13 cellular contexts compared by ENCODE assay signal in the genomic region with DNA sequence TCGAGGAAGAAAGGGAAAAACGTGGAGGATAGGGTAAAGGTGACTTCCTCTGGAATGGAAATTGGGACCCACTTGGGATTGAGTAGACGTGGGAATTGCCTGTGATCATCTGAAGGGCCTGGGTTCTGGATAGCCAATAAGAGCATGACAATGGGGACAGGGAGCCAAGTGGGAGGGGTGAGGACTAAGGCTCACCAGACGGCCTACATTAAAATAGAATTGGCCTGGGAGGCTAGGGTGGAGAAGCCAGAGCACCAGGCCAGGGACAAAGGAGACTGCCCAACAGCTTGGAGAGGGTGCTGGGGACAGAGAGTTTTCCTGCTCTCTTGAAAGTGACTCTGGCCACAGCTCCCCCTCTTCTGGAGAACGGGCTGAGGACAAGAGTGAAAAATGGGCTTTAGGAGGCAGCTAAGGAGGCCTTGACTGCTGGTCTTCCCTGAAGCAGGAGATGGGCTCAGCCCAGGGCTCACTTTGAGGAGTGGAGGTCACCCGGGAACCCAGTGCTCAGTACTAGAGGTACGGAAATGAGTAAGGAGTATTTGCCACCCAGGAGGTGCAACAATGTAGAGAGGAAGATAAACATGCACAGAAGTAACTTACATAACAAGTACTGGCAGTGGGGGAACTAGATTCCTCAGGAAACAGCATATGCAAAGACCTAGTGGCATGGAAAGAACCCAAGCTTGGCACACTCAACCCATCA. TPM values are rescaled to one million over a fixed set of nuclear protein-coding genes. Genes with fewer than 3 reads are reported as not detected.
DNase-seq lines count a peak whose midpoint lies in the region; ATAC-seq and TF ChIP-seq lines count a peak whose summit lies in the region.
"Had no signal": no experiment of that assay in that cellular context is flagged by ENCODE, and none has a peak within 500 bp of the region (broad histone marks: within the 10 kb centered on the region; RNA-seq: fewer than 3 reads in every experiment).

No MANE protein-coding gene starts in this region.

- CTCF ChIA-PET in WTC11 (lab: Charles Lee) = interaction anchor here (1.0 to 2.5 kb wide), 8 partner anchors 16 to 238 kb away, joined by 3 to 12 read pairs (median 6); no protein-coding TSS in a partner anchor

- TF ChIP-seq CTCF in WTC11 (IDR thresholded peaks at IDR 0.05) (no peak), foreskin keratinocyte (conservative IDR thresholded peaks at IDR 0.05) (no peak), neutrophil (IDR thresholded peaks at IDR 0.05) (no peak), lower leg skin (IDR thresholded peaks at IDR 0.05) (no peak)

- peak overlapping the region; percentile 8 to 90 (median 86) for H3K27ac Mint-ChIP-seq in CD4-positive, CD25-positive, alpha-beta regulatory T cell
- H3K27ac Mint-ChIP-seq in WTC11 = peak overlapping the region; percentile 58
- H3K27ac Mint-ChIP-seq: activated naive CD8-positive, alpha-beta T cell treated with anti-CD3 and anti-CD28 coated beads, Interleukin-2, amount 50 U/mL, for 24 hours had no signal

- H3K4me3 ChIP-seq in CD4-positive, CD25-positive, alpha-beta regulatory T cell (ENCODE audit: low read depth, low read length) = no peak overlapping the region
- H3K4me3 ChIP-seq in neutrophil (ENCODE audit: low read depth in 1 of 2, low read length in 1 of 2) (peak overlapping the region; percentile 22 to 50), lower leg skin (ENCODE audit: low read depth, poor library complexity, severe bottlenecking) (no peak overlapping the region)

- no peaks in the 10 kb centered on the region for H3K9me3 Mint-ChIP-seq in CD4-positive, CD25-positive, alpha-beta regulatory T cell
- H3K9me3 Mint-ChIP-seq in WTC11 = no peaks in the 10 kb centered on the region
- H3K9me3 Mint-ChIP-seq: activated naive CD8-positive, alpha-beta T cell treated with anti-CD3 and anti-CD28 coated beads, Interleukin-2, amount 50 U/mL, for 24 hours had no signal

- peaks cover 7% of the 10 kb centered on the region for H3K36me3 ChIP-seq in CD4-positive, CD25-positive, alpha-beta regulatory T cell (ENCODE audit: control insufficient read depth, insufficient read depth, low read length)
- peaks cover 31% of the 10 kb centered on the region for H3K36me3 ChIP-seq in neutrophil

- 48 to 57% methylated on average over 7 of the region's 7 CpGs for WGBS in lower leg skin, 2 donors

- POLR2A ChIA-PET in WTC11 (lab: Charles Lee) = interaction anchor here (0.9 to 1.5 kb wide), 2 partner anchors 18 to 19 kb away, joined by 3 to 5 read pairs; a partner anchor contains a TSS

- H3K4me3 Mint-ChIP-seq in CD4-positive, CD25-positive, alpha-beta regulatory T cell = peak overlapping the region in 2 of 4 donors; percentile 8 to 36
- H3K4me3 Mint-ChIP-seq in WTC11 = no peak overlapping the region
- H3K4me3 Mint-ChIP-seq: activated naive CD8-positive, alpha-beta T cell treated with anti-CD3 and anti-CD28 coated beads, Interleukin-2, amount 50 U/mL, for 24 hours had no signal

- intact Hi-C loops in lower leg skin (cut with DNase I; ENCODE audit: low total_unique reads) = no loop called here

- H3K9me3 ChIP-seq in CD4-positive, CD25-positive, alpha-beta regulatory T cell (ENCODE audit: control insufficient read depth in 2 of 2, low read length in 2 of 2) = no peaks in the 10 kb centered on the region
- no peaks in the 10 kb centered on the region for H3K9me3 ChIP-seq in neutrophil

- no peak for ATAC-seq in CD4-positive, CD25-positive, alpha-beta regulatory T cell (ENCODE audit: low read depth in 2 of 2)
- ATAC-seq in WTC11 (peak; percentile 15), foreskin keratinocyte (peak; percentile 7), HG02981 (IDR thresholded peaks at IDR 0.05; ENCODE audit: unreplicated experiment) (no peak)
- ATAC-seq: activated naive CD8-positive, alpha-beta T cell treated with anti-CD3 and anti-CD28 coated beads, Interleukin-2, amount 50 U/mL, for 24 hours had no signal

- peaks cover 15% of the 10 kb centered on the region for H3K4me1 ChIP-seq in CD4-positive, CD25-positive, alpha-beta regulatory T cell (ENCODE audit: control insufficient read depth, insufficient read depth, low read length, poor library complexity, severe bottlenecking)
- H3K4me1 ChIP-seq in foreskin keratinocyte (no peaks in the 10 kb centered on the region), neutrophil (ENCODE audit: control insufficient read depth in 1 of 2, insufficient read depth in 1 of 2, low read depth in 1 of 2, low read length in 1 of 2) (peaks cover 60 to 65% of the 10 kb centered on the region in 2 experiments)

- no peaks in the 10 kb centered on the region for H3K27me3 ChIP-seq in CD4-positive, CD25-positive, alpha-beta regulatory T cell (ENCODE audit: control insufficient read depth, insufficient read depth, low read length)
- H3K27me3 ChIP-seq in foreskin keratinocyte (no peaks in the 10 kb centered on the region), neutrophil (no peaks in the 10 kb centered on the region)

- H3K36me3 Mint-ChIP-seq in CD4-positive, CD25-positive, alpha-beta regulatory T cell = peaks cover 6% of the 10 kb centered on the region
- no peaks in the 10 kb centered on the region for H3K36me3 Mint-ChIP-seq in WTC11

- H3K27ac ChIP-seq in CD4-positive, CD25-positive, alpha-beta regulatory T cell (ENCODE audit: insufficient read depth, low read length, poor library complexity, severe bottlenecking) = no peak overlapping the region
- H3K27ac ChIP-seq in foreskin keratinocyte = no peak overlapping the region
- peak overlapping the region; percentile 90 for H3K27ac ChIP-seq in neutrophil

- H3K4me1 Mint-ChIP-seq in CD4-positive, CD25-positive, alpha-beta regulatory T cell = peaks cover 20 to 32% (median 26%) of the 10 kb centered on the region in 4 donors
- peaks cover 51% of the 10 kb centered on the region for H3K4me1 Mint-ChIP-seq in WTC11

- no peak for TF ChIP-seq POLR2A in lower leg skin (IDR thresholded peaks at IDR 0.05)

- DNase-seq in CD4-positive, CD25-positive, alpha-beta regulatory T cell = no peak
- DNase-seq in WTC11 (ENCODE audit: low spot score) (no peak), foreskin keratinocyte (no peak), NCI-H526 (lab: John Stamatoyannopoulos, UW) (no peak), lower leg skin (ENCODE audit: low spot score in 2 of 2) (no peak), ecto neural progenitor cell (ENCODE audit: low spot score) (no peak)
- DNase-seq: activated naive CD8-positive, alpha-beta T cell treated with anti-CD3 and anti-CD28 coated beads, Interleukin-2, amount 50 U/mL, for 24 hours; C1 segment of cervical spinal cord; HCEC 1CT; NCI-H446; SHP77 treated with DMSO at 0.1 percent for 48 hours had no signal

- no peaks in the 10 kb centered on the region for H3K27me3 Mint-ChIP-seq in CD4-positive, CD25-positive, alpha-beta regulatory T cell
- H3K27me3 Mint-ChIP-seq in WTC11 (ENCODE audit: low read depth) = no peaks in the 10 kb centered on the region
- H3K27me3 Mint-ChIP-seq: activated naive CD8-positive, alpha-beta T cell treated with anti-CD3 and anti-CD28 coated beads, Interleukin-2, amount 50 U/mL, for 24 hours had no signal

TF ChIP-seq in WTC11, 78 proteins besides CTCF, POLR2A, EP300 and RAD21:
- TF ChIP-seq FOXK1 (CRISPR knock-in tag; IDR thresholded peaks at IDR 0.05) = 0 out of 2 replicates have a peak, but pooled peaks have one; percentile 30
- TF ChIP-seq HMGA2 (CRISPR knock-in tag; IDR thresholded peaks at IDR 0.05) = no peak
- TF ChIP-seq, protein P1, sequence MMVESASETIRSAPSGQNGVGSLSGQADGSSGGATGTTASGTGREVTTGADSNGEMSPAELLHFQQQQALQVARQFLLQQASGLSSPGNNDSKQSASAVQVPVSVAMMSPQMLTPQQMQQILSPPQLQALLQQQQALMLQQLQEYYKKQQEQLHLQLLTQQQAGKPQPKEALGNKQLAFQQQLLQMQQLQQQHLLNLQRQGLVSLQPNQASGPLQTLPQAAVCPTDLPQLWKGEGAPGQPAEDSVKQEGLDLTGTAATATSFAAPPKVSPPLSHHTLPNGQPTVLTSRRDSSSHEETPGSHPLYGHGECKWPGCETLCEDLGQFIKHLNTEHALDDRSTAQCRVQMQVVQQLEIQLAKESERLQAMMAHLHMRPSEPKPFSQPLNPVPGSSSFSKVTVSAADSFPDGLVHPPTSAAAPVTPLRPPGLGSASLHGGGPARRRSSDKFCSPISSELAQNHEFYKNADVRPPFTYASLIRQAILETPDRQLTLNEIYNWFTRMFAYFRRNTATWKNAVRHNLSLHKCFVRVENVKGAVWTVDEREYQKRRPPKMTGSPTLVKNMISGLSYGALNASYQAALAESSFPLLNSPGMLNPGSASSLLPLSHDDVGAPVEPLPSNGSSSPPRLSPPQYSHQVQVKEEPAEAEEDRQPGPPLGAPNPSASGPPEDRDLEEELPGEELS (CRISPR knock-in tag; IDR thresholded peaks at IDR 0.05) = peak; percentile 32; the same call in 1 of the 2 replicates

RNA-seq across cellular contexts. Expression of a gene that starts 18.8 kb away (rescaled TPM):
- not detected for total RNA-seq in CD4-positive, CD25-positive, alpha-beta regulatory T cell
- polyA plus RNA-seq in CD4-positive, CD25-positive, alpha-beta regulatory T cell = under 1 TPM in 1 of 4 donors, not detected in 3; 0.31 TPM
- total RNA-seq in WTC11 (2021) (19.2 to 22.5 TPM (median 20.1 TPM) in 3 replicates), foreskin keratinocyte (2.9 and 3.2 TPM in 2 replicates), lower leg skin (1 to 10 TPM; 2.5 to 8.7 (median 4.8) TPM)
- 2.0 and 2.4 TPM in 2 replicates for polyA plus RNA-seq in foreskin keratinocyte

RNA-seq across cellular contexts. Expression of a gene that starts 35.3 kb away (rescaled TPM):
- total RNA-seq in CD4-positive, CD25-positive, alpha-beta regulatory T cell = 16.0 TPM
- polyA plus RNA-seq in CD4-positive, CD25-positive, alpha-beta regulatory T cell = 10 to 100 TPM in 3 of 4 donors, 1 to 10 TPM in 1; 9.6 to 18.8 (median 14.8) TPM
- total RNA-seq in WTC11 (2021) = 15.0 to 19.3 TPM (median 17.9 TPM) in 3 replicates
- 17.2 and 19.0 TPM in 2 replicates for total RNA-seq in foreskin keratinocyte
- 6.8 and 8.2 TPM in 2 replicates for polyA plus RNA-seq in foreskin keratinocyte
- 10 to 100 TPM; 11.9 to 21.5 (median 16.2) TPM for total RNA-seq in lower leg skin

Comparison
In these comparisons a context has a peak if more than half of its experiments do, and no peak if none do; other contexts are left out.
1. ATAC-seq: peak in WTC11 (single experiment) and foreskin keratinocyte (single experiment); none in CD4-positive, CD25-positive, alpha-beta regulatory T cell (0 of 2) and HG02981 (single experiment).
2. H3K4me3 ChIP-seq: peak in neutrophil (2 of 2); none in CD4-positive, CD25-positive, alpha-beta regulatory T cell (single experiment) and lower leg skin (single experiment).